8 cellular contexts compared by ENCODE assay signal in genomic region chr10:14838582-14839304, GRCh38. TPM values are rescaled to one million over a fixed set of nuclear protein-coding genes. Genes with fewer than 3 reads are reported as not detected.
DNase-seq lines count a peak whose midpoint lies in the region; ATAC-seq lines count a peak whose summit lies in the region.

No MANE protein-coding gene starts in this region.

- H3K9ac ChIP-seq in endocrine pancreas (ENCODE audit: control insufficient read depth, insufficient read depth, low read length) = peak overlapping the region; percentile 78

- no peak for ATAC-seq in HG02678 (IDR thresholded peaks at IDR 0.05; ENCODE audit: unreplicated experiment)

- no peaks in the 10 kb centered on the region for H3K9me3 ChIP-seq in endocrine pancreas (ENCODE audit: control insufficient read depth, low read length)
- no peaks in the 10 kb centered on the region for H3K9me3 ChIP-seq in mononuclear cell (ENCODE audit: low read depth, low read length)

- peaks cover 6% of the 10 kb centered on the region for H3K36me3 ChIP-seq in endocrine pancreas (ENCODE audit: control insufficient read depth, insufficient read depth, low read length)

- DNase-seq in NCI-H82 (lab: John Stamatoyannopoulos, UW) (peak; percentile 47), NCI-H82 treated with DMSO at 0.1 percent for 48 hours (lab: John Stamatoyannopoulos, UW; ENCODE audit: unreplicated experiment) (no peak), HT1080 (ENCODE audit: low read depth) (peak; percentile 10), substantia nigra (lab: John Stamatoyannopoulos, UW) (peak in 17 of 49 donors; percentile 6 to 67 (median 22))
- DNase-seq in activated CD4-positive, alpha-beta T cell treated with anti-CD3 and anti-CD28 coated beads for 4 hours = peak; percentile 7 to 14

- H3K4me1 ChIP-seq in endocrine pancreas (ENCODE audit: control insufficient read depth, insufficient read depth, low read length) (peaks cover 3% of the 10 kb centered on the region), mononuclear cell (ENCODE audit: insufficient read depth, low read length) (peaks cover 24% of the 10 kb centered on the region)

- H3K27ac ChIP-seq in substantia nigra (ENCODE audit: low read depth, low read length, poor library complexity, severe bottlenecking) = peak overlapping the region; percentile 86

- H3K4me3 ChIP-seq in endocrine pancreas (ENCODE audit: control insufficient read depth, insufficient read depth, low read length) (peak overlapping the region; percentile 68), mononuclear cell (ENCODE audit: low read length) (peak overlapping the region; percentile 98)

- H3K27me3 ChIP-seq in endocrine pancreas (ENCODE audit: control insufficient read depth, insufficient read depth, low read length) (no peaks in the 10 kb centered on the region), mononuclear cell (ENCODE audit: insufficient read depth, low read length) (no peaks in the 10 kb centered on the region)

RNA-seq across cellular contexts. Expression of gene HSPA14, which starts 0.6 kb away (rescaled TPM):
- 32.3 and 33.0 TPM in 2 replicates for total RNA-seq in HT1080 (2014; rRNA removed; shearing (Covaris generic))
- polyA plus RNA-seq in HT1080 (2015; cell fraction: cytosol; rRNA removed) = 23.3 and 24.9 TPM in 2 replicates
- 25.4 and 29.6 TPM in 2 replicates for polyA plus RNA-seq in HT1080 (2015; cell fraction: nucleus; rRNA removed)
- total RNA-seq in mononuclear cell = 25.9 TPM

RNA-seq across cellular contexts. Expression of gene MSANTD7, which starts 0.6 kb away (rescaled TPM):
- total RNA-seq in HT1080 (2014; rRNA removed; shearing (Covaris generic)) = 25.9 and 26.1 TPM in 2 replicates
- 11.7 and 12.1 TPM in 2 replicates for polyA plus RNA-seq in HT1080 (2015; cell fraction: cytosol; rRNA removed)
- 11.5 and 12.9 TPM in 2 replicates for polyA plus RNA-seq in HT1080 (2015; cell fraction: nucleus; rRNA removed)
- 22.2 TPM for total RNA-seq in mononuclear cell

RNA-seq across cellular contexts. Expression of gene CDNF, which starts 0.9 kb away (rescaled TPM):
- 0.10 and 0.77 TPM in 2 replicates for total RNA-seq in HT1080 (2014; rRNA removed; shearing (Covaris generic))
- polyA plus RNA-seq in HT1080 (2015; cell fraction: cytosol; rRNA removed) = 0.41 and 1.8 TPM in 2 replicates
- polyA plus RNA-seq in HT1080 (2015; cell fraction: nucleus; rRNA removed) = 1.2 and 1.3 TPM in 2 replicates
- 1.0 TPM for total RNA-seq in mononuclear cell

RNA-seq across cellular contexts. Expression of gene SUV39H2, which starts 39.9 kb away (rescaled TPM):
- 26.4 and 36.1 TPM in 2 replicates for total RNA-seq in HT1080 (2014; rRNA removed; shearing (Covaris generic))
- polyA plus RNA-seq in HT1080 (2015; cell fraction: cytosol; rRNA removed) = 24.3 and 26.4 TPM in 2 replicates
- 19.4 and 25.7 TPM in 2 replicates for polyA plus RNA-seq in HT1080 (2015; cell fraction: nucleus; rRNA removed)
- 6.3 TPM for total RNA-seq in mononuclear cell
